ENCODE assay signal across 20 cellular contexts in the genomic region with DNA sequence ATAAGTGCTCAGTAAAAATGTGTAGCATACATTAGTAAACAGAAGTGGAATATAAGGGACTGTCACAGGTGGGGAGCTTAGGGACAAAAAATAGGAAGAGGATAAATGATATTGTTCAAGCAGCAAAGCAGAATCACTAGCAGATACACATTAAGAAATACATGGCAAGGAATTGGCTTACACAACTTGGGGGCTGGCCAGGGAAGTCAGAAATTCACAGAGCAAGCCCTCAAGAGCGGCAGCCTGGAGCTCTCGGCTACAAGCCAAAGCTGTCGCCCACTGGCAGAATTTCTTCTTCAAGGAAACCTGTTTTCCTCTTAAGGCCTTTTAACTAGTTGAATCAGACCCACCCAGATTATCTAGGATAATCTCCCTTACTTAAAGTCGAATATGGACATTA.
"Had no signal": no experiment of that assay in that cellular context is flagged by ENCODE, and none has a peak within 500 bp of the region (broad histone marks: within the 10 kb centered on the region; RNA-seq: fewer than 3 reads in every experiment).

No MANE protein-coding gene starts in this region.

- H3K27me3 ChIP-seq: adrenal gland, brain microvascular endothelial cell, right lobe of liver had no signal

- ATAC-seq: esophagus mucosa; left cardiac atrium; naive thymus-derived CD4-positive, alpha-beta T cell; right lobe of liver had no signal

- H3K9ac ChIP-seq: parathyroid adenoma had no signal

- H2AFZ ChIP-seq: parathyroid adenoma had no signal

- DNase-seq: activated CD4-positive, alpha-beta memory T cell treated with anti-CD3 and anti-CD28 coated beads for 36 hours; activated CD4-positive, alpha-beta T cell treated with anti-CD3 and anti-CD28 coated beads for 4 hours; activated CD8-positive, alpha-beta memory T cell treated with anti-CD3 and anti-CD28 coated beads, Interleukin-2, amount 50 U/mL, for 4 hours; activated effector memory CD4-positive, alpha-beta T cell treated with anti-CD3 and anti-CD28 coated beads, Interleukin-2, amount 50 U/mL, for 16 hours; activated naive CD4-positive, alpha-beta T cell treated with anti-CD3 and anti-CD28 coated beads for 36 hours; activated naive CD8-positive, alpha-beta T cell treated with anti-CD3 and anti-CD28 coated beads for 36 hours; activated T-cell treated with anti-CD3 and anti-CD28 coated beads, Interleukin-2, amount 50 U/mL, for 1 hour; adrenal gland; aorta; brain microvascular endothelial cell; glutamatergic neuron; left cardiac atrium; midbrain; naive thymus-derived CD4-positive, alpha-beta T cell; stimulated activated CD4-positive, alpha-beta T cell treated with anti-CD3 and anti-CD28 coated beads, Interleukin-12 subunit alpha, Interleukin-12 subunit beta, amount 100 ng/mL, for 4 hours; stimulated activated CD4-positive, alpha-beta T cell treated with anti-CD3 and anti-CD28 coated beads, Interleukin-4, amount 100 ng/mL, for 1 hour had no signal

- H3K4me3 ChIP-seq: adrenal gland, right lobe of liver, skin epidermis had no signal

- H3K9me3 ChIP-seq: adrenal gland, right lobe of liver had no signal

- H3K4me1 ChIP-seq: adrenal gland, parathyroid adenoma, right lobe of liver had no signal

- H3K27ac ChIP-seq: adrenal gland, brain microvascular endothelial cell, parathyroid adenoma, right lobe of liver, skin epidermis had no signal

- H3K36me3 ChIP-seq: adrenal gland, brain microvascular endothelial cell, right lobe of liver had no signal

- H3K79me2 ChIP-seq: parathyroid adenoma had no signal
